1 cellular context compared by ENCODE assay signal in genomic region chr4:48341776-48342558, GRCh38.
TF ChIP-seq lines count a peak whose summit lies in the region.

No MANE protein-coding gene starts in this region.

TF ChIP-seq in HEK293, 187 proteins besides CTCF, POLR2A, EP300 and RAD21 (continued from another document):
- TF ChIP-seq ZNF157 (tag by site-specific recombination; IDR thresholded peaks at IDR 0.05) (no peak), ZBTB21 (tag by site-specific recombination; IDR thresholded peaks at IDR 0.05) (no peak), ZNF623 (tag by site-specific recombination; IDR thresholded peaks at IDR 0.05) (no peak), PBX3 (CRISPR knock-in tag; IDR thresholded peaks at IDR 0.05) (no peak), ZNF404 (tag by site-specific recombination; IDR thresholded peaks at IDR 0.05) (no peak), KLF9 (tag by site-specific recombination; IDR thresholded peaks at IDR 0.05; ENCODE audit: low read depth) (peak; percentile 44; the same call in 1 of the 2 replicates), PRDM10 (tag by site-specific recombination; IDR thresholded peaks at IDR 0.05) (peak; percentile 91), ZNF121 (tag by site-specific recombination; IDR thresholded peaks at IDR 0.05) (peak; percentile 89), ZNF624 (tag by site-specific recombination; IDR thresholded peaks at IDR 0.05) (no peak), ZNF274 (IDR thresholded peaks at IDR 0.05; ENCODE audit: low read length) (no peak), ZNF274 (tag by site-specific recombination; IDR thresholded peaks at IDR 0.05; ENCODE audit: borderline replicate concordance) (no peak), PRDM4 (tag by site-specific recombination; IDR thresholded peaks at IDR 0.05) (no peak), ZNF302 (tag by site-specific recombination; IDR thresholded peaks at IDR 0.05; ENCODE audit: low read depth) (no peak), ZNF37A (tag by site-specific recombination; IDR thresholded peaks at IDR 0.05) (no peak), ZBTB8A (tag by site-specific recombination; IDR thresholded peaks at IDR 0.05) (peak; percentile 26; the same call in 1 of the 2 replicates), IKZF3 (tag by site-specific recombination; IDR thresholded peaks at IDR 0.05) (no peak), ZNF792 (tag by site-specific recombination; IDR thresholded peaks at IDR 0.05) (no peak), ZNF214 (tag by site-specific recombination; IDR thresholded peaks at IDR 0.05; ENCODE audit: borderline replicate concordance) (no peak), REST (tag by site-specific recombination; IDR thresholded peaks at IDR 0.05) (no peak), SP2 (tag by site-specific recombination; IDR thresholded peaks at IDR 0.05) (peak; percentile 26), ZNF843 (tag by site-specific recombination; IDR thresholded peaks at IDR 0.05) (no peak), ZNF561 (tag by site-specific recombination; IDR thresholded peaks at IDR 0.05; ENCODE audit: borderline replicate concordance) (no peak), ZFP69B (tag by site-specific recombination; IDR thresholded peaks at IDR 0.05) (no peak), REPIN1 (tag by site-specific recombination; IDR thresholded peaks at IDR 0.05; ENCODE audit: low read depth) (no peak), ZNF280C (tag by site-specific recombination; IDR thresholded peaks at IDR 0.05) (no peak), ZNF600 (tag by site-specific recombination; IDR thresholded peaks at IDR 0.05) (peak; percentile 55; the same call in 1 of the 2 replicates), ZNF335 (tag by site-specific recombination; conservative IDR thresholded peaks at IDR 0.05) (peak; percentile 79), ZBTB44 (tag by site-specific recombination; IDR thresholded peaks at IDR 0.05) (no peak), KLF10 (tag by site-specific recombination; IDR thresholded peaks at IDR 0.05) (no peak), ZFHX2 (tag by site-specific recombination; conservative IDR thresholded peaks at IDR 0.05) (0 out of 2 replicates have a peak, but pooled peaks have one; percentile 22), SCRT2 (tag by site-specific recombination; IDR thresholded peaks at IDR 0.05) (no peak), ZNF654 (tag by site-specific recombination; IDR thresholded peaks at IDR 0.05; ENCODE audit: low read depth) (no peak), ZNF830 (tag by site-specific recombination; IDR thresholded peaks at IDR 0.05; ENCODE audit: low read depth) (no peak)
